ENCODE assay signal across 16 cellular contexts in genomic region chr6:146582857-146583256, GRCh38. TPM values are rescaled to one million over a fixed set of nuclear protein-coding genes. Genes with fewer than 3 reads are reported as not detected.
DNase-seq lines count a peak whose midpoint lies in the region; ATAC-seq, FAIRE-seq and TF ChIP-seq lines count a peak whose summit lies in the region.
"Had no signal": no experiment of that assay in that cellular context is flagged by ENCODE, and none has a peak within 500 bp of the region (broad histone marks: within the 10 kb centered on the region; RNA-seq: fewer than 3 reads in every experiment).

No MANE protein-coding gene starts in this region.

- H3K4me3 ChIP-seq in right atrium auricular region (no peak overlapping the region), HepG2 (replicated peaks in 1 of 3; ENCODE audit: insufficient read depth in 1 of 3, low read depth in 2 of 3, low read length in 3 of 3) (no peak overlapping the region), aorta (ENCODE audit: low read length in 2 of 2) (no peak overlapping the region)
- H3K4me3 ChIP-seq: neural progenitor cell, Peyer's patch had no signal

- no peak overlapping the region for H3K4me2 ChIP-seq in HepG2 (ENCODE audit: low read depth, low read length)
- H3K4me2 ChIP-seq: neural progenitor cell had no signal

- no peaks in the 10 kb centered on the region for H3K79me2 ChIP-seq in HepG2 (ENCODE audit: insufficient read depth, low read length)

- H2AFZ ChIP-seq in HepG2 (ENCODE audit: low read length): no peak overlapping the region
- H2AFZ ChIP-seq: neural progenitor cell had no signal

- H3K9me3 ChIP-seq in right atrium auricular region (no peaks in the 10 kb centered on the region), HepG2 (ENCODE audit: low read length) (no peaks in the 10 kb centered on the region), aorta (ENCODE audit: control insufficient read depth, low read length) (peaks cover 3% of the 10 kb centered on the region)
- H3K9me3 ChIP-seq: Peyer's patch had no signal

- CTCF ChIA-PET in HepG2 (lab: Yijun Ruan, JAX; ENCODE audit: low intra/inter-chr PET ratio, low total read pairs) (no interaction called here), GM10248 (lab: Yijun Ruan, JAX) (no interaction called here)

- H3K27ac ChIP-seq in right atrium auricular region (no peak overlapping the region), HepG2 (ENCODE audit: extremely low read length, insufficient read depth, low read length) (no peak overlapping the region), aorta (ENCODE audit: low read depth in 1 of 2, low read length in 2 of 2) (no peak overlapping the region)
- H3K27ac ChIP-seq: neural progenitor cell, Peyer's patch had no signal

- under 1% methylated on average over 5 of the region's 5 CpGs for WGBS in HepG2 (ENCODE audit: low lambda C conversion rate)
- WGBS in aorta, 2 donors: 51 to 54% methylated on average over 5 of the region's 5 CpGs

- H4K20me1 ChIP-seq in HepG2 (ENCODE audit: insufficient read depth, low read length): no peaks in the 10 kb centered on the region

- intact Hi-C loops in Right ventricle myocardium inferior (cut with DNase I) (no loop called here), HepG2 (cut with micrococcal nuclease; ENCODE audit: unreplicated experiment) (no loop called here), aorta (cut with DNase I) (no loop called here)

- POLR2A ChIA-PET in HepG2 (lab: Yijun Ruan, JAX) (no interaction called here), GM10248 (lab: Yijun Ruan, JAX) (no interaction called here)

- no peak overlapping the region for H3K9ac ChIP-seq in HepG2 (ENCODE audit: insufficient read depth, low read depth, low read length)
- H3K9ac ChIP-seq: neural progenitor cell had no signal

- no peaks in the 10 kb centered on the region for H3K36me3 ChIP-seq in right atrium auricular region
- no peaks in the 10 kb centered on the region for H3K36me3 ChIP-seq in HepG2 (replicated peaks in 1 of 2; ENCODE audit: control insufficient read depth in 1 of 2, insufficient read depth in 2 of 2, low read length in 2 of 2)
- H3K36me3 ChIP-seq in aorta (ENCODE audit: control insufficient read depth in 1 of 2, insufficient read depth in 2 of 2, low read length in 1 of 2): no peaks in the 10 kb centered on the region
- H3K36me3 ChIP-seq: neural progenitor cell, Peyer's patch had no signal

- H3K4me1 ChIP-seq in right atrium auricular region (no peaks in the 10 kb centered on the region), HepG2 (ENCODE audit: insufficient read depth, low read length) (no peaks in the 10 kb centered on the region), aorta (ENCODE audit: control insufficient read depth in 1 of 2, insufficient read depth in 2 of 2, low read length in 2 of 2) (no peaks in the 10 kb centered on the region)
- H3K4me1 ChIP-seq: neural progenitor cell, Peyer's patch had no signal

- DNase-seq in Right ventricle myocardium inferior (ENCODE audit: missing footprints) (peak; percentile 56), right atrium auricular region (ENCODE audit: low spot score) (no peak), cerebellar cortex (ENCODE audit: low spot score) (peak; percentile 10), HepG2 (ENCODE audit: low spot score) (no peak), aorta (peak; percentile 69), GM10248 (ENCODE audit: extremely low spot score) (no peak), A172 (ENCODE audit: low spot score) (no peak)
- no peak for DNase-seq in activated CD4-positive, alpha-beta T cell treated with anti-CD3 and anti-CD28 coated beads for 1 hour
- DNase-seq: activated T-cell treated with anti-CD3 and anti-CD28 coated beads, Interleukin-2, amount 50 U/mL, for 24 hours; kidney; NCI-H187 had no signal

- FAIRE-seq in HepG2 (lab: Jason Lieb, UNC): no peak
- FAIRE-seq: bronchial epithelial cell, kidney had no signal

- H3K27me3 ChIP-seq in right atrium auricular region (no peaks in the 10 kb centered on the region), HepG2 (ENCODE audit: control insufficient read depth in 1 of 2, insufficient read depth in 2 of 2, low read length in 2 of 2) (no peaks in the 10 kb centered on the region), aorta (ENCODE audit: control insufficient read depth in 1 of 2, insufficient read depth in 2 of 2, low read length in 1 of 2) (no peaks in the 10 kb centered on the region)
- H3K27me3 ChIP-seq: neural progenitor cell, Peyer's patch had no signal

- no peak for TF ChIP-seq POLR2A in HepG2 (IDR thresholded peaks at IDR 0.05; ENCODE audit: insufficient read depth in 1 of 2, low read depth in 2 of 2, low read length in 2 of 2)

- no peak for TF ChIP-seq RAD21 in HepG2 (CRISPR knock-in tag; IDR thresholded peaks at IDR 0.05)

- in situ Hi-C loops in HepG2 (cut with HindIII; ENCODE audit: extremely low pct_ligation_motif_present, low pct_unique_long_range_greater_than_20kb): no loop called here

- no peak for TF ChIP-seq EP300 in HepG2 (IDR thresholded peaks at IDR 0.05; ENCODE audit: low read depth in 2 of 2, low read length in 2 of 2)
- TF ChIP-seq EP300 in HepG2 (CRISPR knock-in tag; IDR thresholded peaks at IDR 0.05; ENCODE audit: borderline replicate concordance): no peak

- no peak for TF ChIP-seq CTCF in right atrium auricular region (IDR thresholded peaks at IDR 0.05)
- no peak for TF ChIP-seq CTCF in HepG2 (CRISPR knock-in tag; IDR thresholded peaks at IDR 0.05)
- TF ChIP-seq CTCF in GM10248 (IDR thresholded peaks at IDR 0.05; ENCODE audit: control extremely low read depth, extremely low read depth, low read depth, missing control alignments): no peak

- no TSS peak for BruUV-seq in HepG2 (replicated peaks; lab: Mats Ljungman, UMichigan)

- peak; percentile 31 for ATAC-seq in Right ventricle myocardium inferior
- ATAC-seq in HepG2: no peak
- no peak for ATAC-seq in aorta (ENCODE audit: low FRiP score)
- ATAC-seq: HCT116 had no signal

TF ChIP-seq in HepG2, 621 proteins besides CTCF, POLR2A, EP300 and RAD21:
- TF ChIP-seq ZNF567 (CRISPR knock-in tag; IDR thresholded peaks at IDR 0.05; ENCODE audit: borderline replicate concordance) (no peak), LCORL (IDR thresholded peaks at IDR 0.05) (0 out of 2 replicates have a peak, but pooled peaks have one; percentile 9), LCORL (CRISPR knock-in tag; IDR thresholded peaks at IDR 0.05) (no peak)
TF ChIP-seq in HepG2: peak in this region for 1.

RNA-seq across cellular contexts. Expression of gene ADGB, which starts 15.9 kb away (rescaled TPM):
- not detected for total RNA-seq in Right ventricle myocardium inferior
- total RNA-seq in right atrium auricular region: not detected
- not detected in 2 replicates for total RNA-seq in HepG2 (2016; rRNA removed; fragmentation: Illumina TruSeq; extraction: Trizol)
- not detected in 2 replicates for total RNA-seq in HepG2 (2016; cell fraction: cytosol; rRNA removed; fragmentation: Illumina TruSeq; extraction: Trizol; ENCODE audit: low read depth)
- not detected in 2 replicates for total RNA-seq in HepG2 (2016; cell fraction: insoluble cytoplasmic fraction; rRNA removed; fragmentation: Illumina TruSeq; extraction: Trizol)
- not detected in 2 replicates for total RNA-seq in HepG2 (2016; cell fraction: membrane; rRNA removed; fragmentation: Illumina TruSeq; extraction: Trizol)
- total RNA-seq in HepG2 (2016; cell fraction: nucleus; rRNA removed; fragmentation: Illumina TruSeq; extraction: Trizol): not detected in 2 replicates
- not detected in 2 replicates for polyA plus RNA-seq in HepG2 (2011; rRNA removed)
- polyA plus RNA-seq in HepG2 (2011; cell fraction: cytosol; rRNA removed): not detected in 2 replicates
- polyA plus RNA-seq in HepG2 (2011; cell fraction: nucleus; rRNA removed): not detected in 2 replicates
- polyA plus RNA-seq in HepG2 (2012): not detected in 2 replicates
- not detected in 2 replicates for polyA plus RNA-seq in HepG2 (2016; cell fraction: cytosol; fragmentation: Illumina TruSeq; extraction: Trizol; ENCODE audit: low read depth)
- polyA plus RNA-seq in HepG2 (2016; cell fraction: insoluble cytoplasmic fraction; fragmentation: Illumina TruSeq; extraction: Trizol; ENCODE audit: low read depth): not detected in 2 replicates
- polyA plus RNA-seq in HepG2 (2016; cell fraction: membrane; fragmentation: Illumina TruSeq; extraction: Trizol; ENCODE audit: low read depth): not detected in 2 replicates
- not detected in 2 replicates for polyA plus RNA-seq in HepG2 (2016; cell fraction: nucleus; fragmentation: Illumina TruSeq; extraction: Trizol; ENCODE audit: insufficient read depth, low read depth)
- not detected in 2 replicates for polyA minus RNA-seq in HepG2 (2011; rRNA and poly(A)+ RNA removed; ENCODE audit: low replicate concordance)
- polyA minus RNA-seq in HepG2 (2011; cell fraction: cytosol; rRNA and poly(A)+ RNA removed): not detected in 2 replicates
- not detected in 2 replicates for polyA minus RNA-seq in HepG2 (2011; cell fraction: nucleus; rRNA and poly(A)+ RNA removed)
- total RNA-seq in aorta: under 1 TPM in 1 of 2 donors, not detected in 1; 0.18 TPM
- polyA plus RNA-seq in aorta: not detected
- total RNA-seq in A172 (2014; rRNA removed; shearing (Covaris generic)): not detected in 2 replicates
- total RNA-seq: bronchial epithelial cell, epithelial cell of proximal tubule, kidney, Peyer's patch had no signal

RNA-seq across cellular contexts. Expression of gene RAB32, which starts 39.2 kb away (rescaled TPM):
- total RNA-seq in Right ventricle myocardium inferior: 7.6 TPM
- 10 to 100 TPM in 1 of 2 donors, 1 to 10 TPM in 1; 7.0 to 18.6 TPM for total RNA-seq in right atrium auricular region
- 93.9 and 101 TPM in 2 replicates for total RNA-seq in HepG2 (2016; rRNA removed; fragmentation: Illumina TruSeq; extraction: Trizol)
- total RNA-seq in HepG2 (2016; cell fraction: cytosol; rRNA removed; fragmentation: Illumina TruSeq; extraction: Trizol; ENCODE audit: low read depth): 83.6 and 91.0 TPM in 2 replicates
- total RNA-seq in HepG2 (2016; cell fraction: insoluble cytoplasmic fraction; rRNA removed; fragmentation: Illumina TruSeq; extraction: Trizol): 91.2 and 99.3 TPM in 2 replicates
- 119 and 134 TPM in 2 replicates for total RNA-seq in HepG2 (2016; cell fraction: membrane; rRNA removed; fragmentation: Illumina TruSeq; extraction: Trizol)
- total RNA-seq in HepG2 (2016; cell fraction: nucleus; rRNA removed; fragmentation: Illumina TruSeq; extraction: Trizol): 31.7 and 38.6 TPM in 2 replicates
- 42.2 and 43.7 TPM in 2 replicates for polyA plus RNA-seq in HepG2 (2011; rRNA removed)
- 32.2 and 38.9 TPM in 2 replicates for polyA plus RNA-seq in HepG2 (2011; cell fraction: cytosol; rRNA removed)
- polyA plus RNA-seq in HepG2 (2011; cell fraction: nucleus; rRNA removed): 9.0 and 11.3 TPM in 2 replicates
- 28.1 and 30.9 TPM in 2 replicates for polyA plus RNA-seq in HepG2 (2012)
- polyA plus RNA-seq in HepG2 (2016; cell fraction: cytosol; fragmentation: Illumina TruSeq; extraction: Trizol; ENCODE audit: low read depth): 67.2 and 84.6 TPM in 2 replicates
- 73.2 and 73.8 TPM in 2 replicates for polyA plus RNA-seq in HepG2 (2016; cell fraction: insoluble cytoplasmic fraction; fragmentation: Illumina TruSeq; extraction: Trizol; ENCODE audit: low read depth)
- polyA plus RNA-seq in HepG2 (2016; cell fraction: membrane; fragmentation: Illumina TruSeq; extraction: Trizol; ENCODE audit: low read depth): 74.1 and 88.0 TPM in 2 replicates
- polyA plus RNA-seq in HepG2 (2016; cell fraction: nucleus; fragmentation: Illumina TruSeq; extraction: Trizol; ENCODE audit: insufficient read depth, low read depth): 37.3 and 44.9 TPM in 2 replicates
- polyA minus RNA-seq in HepG2 (2011; rRNA and poly(A)+ RNA removed; ENCODE audit: low replicate concordance): 9.4 and 16.1 TPM in 2 replicates
- 10.0 TPM in 2 replicates for polyA minus RNA-seq in HepG2 (2011; cell fraction: cytosol; rRNA and poly(A)+ RNA removed)
- 8.1 and 11.8 TPM in 2 replicates for polyA minus RNA-seq in HepG2 (2011; cell fraction: nucleus; rRNA and poly(A)+ RNA removed)
- 10 to 100 TPM; 31.9 to 61.2 TPM for total RNA-seq in aorta
- polyA plus RNA-seq in aorta: 10 to 100 TPM; 21.7 to 60.9 TPM
- 138 and 189 TPM in 2 replicates for total RNA-seq in A172 (2014; rRNA removed; shearing (Covaris generic))

Comparison
In these comparisons a context has a peak if more than half of its experiments do, and no peak if none do; other contexts are left out.
1. DNase-seq: peak in Right ventricle myocardium inferior (single experiment), cerebellar cortex (single experiment) and aorta (2 of 2); none in right atrium auricular region (single experiment), HepG2 (single experiment), activated CD4-positive, alpha-beta T cell treated with anti-CD3 and anti-CD28 coated beads for 1 hour (single experiment), GM10248 (single experiment) and A172 (single experiment).